In genomic region chr18:38752430-38752829, GRCh38 we compare ENCODE assay signal across 17 cellular contexts.
A peak's percentile ranks its signal among the peaks of the same experiment; 100 is the strongest.
DNase-seq lines count a peak whose midpoint lies in the region; ATAC-seq lines count a peak whose summit lies in the region.
"Had no signal": no experiment of that assay in that cellular context is flagged by ENCODE, and none has a peak within 500 bp of the region (broad histone marks: within the 10 kb centered on the region; RNA-seq: fewer than 3 reads in every experiment).

No MANE protein-coding gene starts in this region.

- intact Hi-C loops in activated CD4-positive, alpha-beta T cell treated with anti-CD3 and anti-CD28 coated beads, Interleukin-2, amount 10 ng/mL, durations not matched to agents 24 days and 14 days (cut with micrococcal nuclease) = no loop called here

- peaks cover 2% of the 10 kb centered on the region for H3K4me1 Mint-ChIP-seq in activated CD4-positive, alpha-beta T cell treated with anti-CD3 and anti-CD28 coated beads, Interleukin-2, amount 10 ng/mL, durations not matched to agents 24 days and 14 days

- ATAC-seq in GM18870 (IDR thresholded peaks at IDR 0.05; ENCODE audit: unreplicated experiment) (peak; percentile 86), HG02759 (IDR thresholded peaks at IDR 0.05; ENCODE audit: unreplicated experiment) (peak; percentile 80), HG03575 (IDR thresholded peaks at IDR 0.05; ENCODE audit: extremely low read depth, insufficient number of reproducible peaks, low FRiP score, unreplicated experiment) (peak; percentile 60)
- ATAC-seq: heart left ventricle had no signal

- no peak overlapping the region for H3K27ac Mint-ChIP-seq in activated CD4-positive, alpha-beta T cell treated with anti-CD3 and anti-CD28 coated beads, Interleukin-2, amount 10 ng/mL, durations not matched to agents 24 days and 14 days

- H3K4me3 Mint-ChIP-seq in activated CD4-positive, alpha-beta T cell treated with anti-CD3 and anti-CD28 coated beads, Interleukin-2, amount 10 ng/mL, durations not matched to agents 24 days and 14 days = no peak overlapping the region

- no peaks in the 10 kb centered on the region for H3K9me3 Mint-ChIP-seq in activated CD4-positive, alpha-beta T cell treated with anti-CD3 and anti-CD28 coated beads, Interleukin-2, amount 10 ng/mL, durations not matched to agents 24 days and 14 days

- peak; percentile 2 for DNase-seq in Ammon's horn (ENCODE audit: low spot score)
- no peak for DNase-seq in stimulated activated CD8-positive, alpha-beta memory T cell treated with anti-CD3 and anti-CD28 coated beads, Interleukin-4, amount 100 ng/mL, for 48 hours
- DNase-seq in DMS153 (lab: John Stamatoyannopoulos, UW) = no peak
- DNase-seq in nucleus accumbens (lab: John Stamatoyannopoulos, UW) = no peak
- DNase-seq in activated CD4-positive, alpha-beta T cell treated with anti-CD3 and anti-CD28 coated beads, Interleukin-2, amount 10 ng/mL, durations not matched to agents 24 days and 14 days = no peak
- DNase-seq: ACHN; activated CD8-positive, alpha-beta memory T cell treated with anti-CD3 and anti-CD28 coated beads, Interleukin-2, amount 50 U/mL, for 48 hours; COR-L47; GF-D8; H7; NCI-H526 treated with DMSO at 0.1 percent for 48 hours; SW 1271; WERI-Rb-1 had no signal

- H3K36me3 Mint-ChIP-seq in activated CD4-positive, alpha-beta T cell treated with anti-CD3 and anti-CD28 coated beads, Interleukin-2, amount 10 ng/mL, durations not matched to agents 24 days and 14 days (ENCODE audit: low read depth) = no peaks in the 10 kb centered on the region

- no peaks in the 10 kb centered on the region for H3K27me3 Mint-ChIP-seq in activated CD4-positive, alpha-beta T cell treated with anti-CD3 and anti-CD28 coated beads, Interleukin-2, amount 10 ng/mL, durations not matched to agents 24 days and 14 days
